ENCODE assay signal across 9 cellular contexts in the genomic region with DNA sequence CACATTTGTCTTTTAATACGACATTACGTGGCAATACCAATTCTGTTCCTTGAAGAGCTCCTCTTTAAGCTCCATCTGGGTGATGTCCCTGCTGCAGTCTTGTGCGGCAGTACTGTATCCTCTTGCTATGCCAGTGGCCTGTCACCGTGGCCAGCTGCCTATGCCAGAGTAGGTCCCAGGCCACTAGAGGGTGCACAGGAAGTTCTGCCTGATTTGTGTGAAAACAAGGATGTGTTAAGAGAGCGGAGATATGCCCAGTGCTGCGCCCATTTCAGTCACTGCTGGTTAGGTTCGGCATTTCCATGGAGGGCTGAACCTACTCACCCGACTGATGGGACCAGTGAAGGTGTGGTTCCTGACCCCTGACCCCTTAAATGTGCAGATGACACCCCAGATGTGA. TPM values are rescaled to one million over a fixed set of nuclear protein-coding genes. Genes with fewer than 3 reads are reported as not detected.
DNase-seq lines count a peak whose midpoint lies in the region; ATAC-seq, FAIRE-seq and TF ChIP-seq lines count a peak whose summit lies in the region.
"Had no signal": no experiment of that assay in that cellular context is flagged by ENCODE, and none has a peak within 500 bp of the region (broad histone marks: within the 10 kb centered on the region; RNA-seq: fewer than 3 reads in every experiment).

No MANE protein-coding gene starts in this region.

- peak; percentile 56 for ATAC-seq in GM12878
- peak; percentile 80 to 88 (median 86) for ATAC-seq in right lobe of liver
- ATAC-seq in HG02884 (IDR thresholded peaks at IDR 0.05; ENCODE audit: unreplicated experiment), result no peak
- ATAC-seq in HG03095 (IDR thresholded peaks at IDR 0.05; ENCODE audit: unreplicated experiment), result no peak

- H3K27ac ChIP-seq in H9 (ENCODE audit: insufficient read length, low read depth, low read length) (no peak overlapping the region), GM12878 (ENCODE audit: control insufficient read depth, insufficient read depth) (no peak overlapping the region), right lobe of liver (no peak overlapping the region)

- POLR2A ChIA-PET in GM12878 (lab: Charles Lee), result interaction anchor here (1.5 kb wide), 1 partner anchor 16 kb away, joined by 4 read pairs; no protein-coding TSS in a partner anchor
- POLR2A ChIA-PET in activated CD4-positive, alpha-beta memory T cell treated with anti-CD3 and anti-CD28 coated beads, Interleukin-2, amount 10 ng/mL, durations not matched to agents 7 days and 5 days (lab: Charles Lee), result no interaction called here

- H2AK5ac ChIP-seq in H9 (ENCODE audit: insufficient read length, low read length), result no peak overlapping the region

- CTCF ChIA-PET in GM12878 (lab: Yijun Ruan, JAX), result interaction anchor here (0.7 to 1.5 kb wide), 2 partner anchors 9 to 10 kb away, joined by 4 read pairs; no protein-coding TSS in a partner anchor
- CTCF ChIA-PET in activated CD4-positive, alpha-beta memory T cell treated with anti-CD3 and anti-CD28 coated beads, Interleukin-2, amount 10 ng/mL, durations not matched to agents 7 days and 5 days (lab: Charles Lee), result no interaction called here

- no peaks in the 10 kb centered on the region for H3K4me1 ChIP-seq in H9 (ENCODE audit: insufficient read depth, low read length)
- H3K4me1 ChIP-seq in GM12878 (ENCODE audit: control insufficient read depth, insufficient read depth, low read length), result peaks cover 21% of the 10 kb centered on the region
- peaks cover 0 to 7% (median 0%) of the 10 kb centered on the region in 4 donors for H3K4me1 ChIP-seq in right lobe of liver

- no peak for FAIRE-seq in GM12878 (lab: Jason Lieb, UNC)
- FAIRE-seq: endometrium had no signal

- no CpG with 5 or more reads among the region's 8 CpGs for WGBS in H9 (ENCODE audit: extremely low coverage, insufficient read length, low lambda C conversion rate)
- WGBS in GM12878 (ENCODE audit: insufficient coverage, insufficient replicate concordance, low lambda C conversion rate, missing lambda C conversion rate), result 95% methylated on average over 8 of the region's 8 CpGs
- WGBS in right lobe of liver (ENCODE audit: insufficient coverage, low coverage, low lambda C conversion rate, missing lambda C conversion rate), result 46% methylated on average over 6 of the region's 8 CpGs

- H3K4me2 ChIP-seq in H9 (ENCODE audit: insufficient read depth, insufficient read length, low read length) (no peak overlapping the region), GM12878 (ENCODE audit: control insufficient read depth, insufficient read depth) (no peak overlapping the region)

- no peak overlapping the region for H3K56ac ChIP-seq in H9 (ENCODE audit: insufficient read length, low read depth, low read length)

- TF ChIP-seq EP300 in GM12878 (IDR thresholded peaks at IDR 0.05; ENCODE audit: borderline replicate concordance in 1 of 2, control insufficient read depth in 1 of 2, low read depth in 2 of 2, low read length in 2 of 2), result no peak

- H3K9me3 ChIP-seq in H9 (ENCODE audit: control insufficient read depth, low read depth, low read length), result no peaks in the 10 kb centered on the region
- H3K9me3 ChIP-seq in GM12878 (replicated peaks; ENCODE audit: control insufficient read depth, insufficient read depth, low read length), result no peaks in the 10 kb centered on the region
- H3K9me3 ChIP-seq in right lobe of liver, result no peaks in the 10 kb centered on the region

- no peak overlapping the region for H2BK20ac ChIP-seq in H9 (ENCODE audit: low read depth, low read length, poor library complexity, severe bottlenecking)

- no peak overlapping the region for H3K18ac ChIP-seq in H9 (ENCODE audit: insufficient read length, low read depth, low read length)

- H3T11ph ChIP-seq in H9 (ENCODE audit: low read length), result no peak overlapping the region

- intact Hi-C loops in GM12878 (cut with micrococcal nuclease; ENCODE audit: unreplicated experiment), result loop anchor here (2.0 kb wide), 1 partner anchor 27 kb away; a partner anchor contains a TSS
- intact Hi-C loops in right lobe of liver (cut with DNase I), result no loop called here

- no peak overlapping the region for H3K14ac ChIP-seq in H9 (ENCODE audit: insufficient read depth, low read length)

- H3K27me3 Mint-ChIP-seq in H9 (ENCODE audit: low read depth), result no peaks in the 10 kb centered on the region
- H3K27me3 Mint-ChIP-seq in activated CD4-positive, alpha-beta memory T cell treated with anti-CD3 and anti-CD28 coated beads, Interleukin-2, amount 10 ng/mL, durations not matched to agents 7 days and 5 days, result no peaks in the 10 kb centered on the region

- peaks cover 3% of the 10 kb centered on the region for H3K79me1 ChIP-seq in H9 (ENCODE audit: insufficient read depth, low read depth, low read length, poor library complexity, severe bottlenecking)

- H3K23ac ChIP-seq in H9 (ENCODE audit: insufficient read length, low read depth, low read length), result no peak overlapping the region

- H3K79me2 ChIP-seq in H9 (ENCODE audit: insufficient read depth, low read length), result peaks cover 5% of the 10 kb centered on the region
- H3K79me2 ChIP-seq in GM12878 (ENCODE audit: control insufficient read depth, insufficient read depth, low read length), result peaks cover 23% of the 10 kb centered on the region

- H3K4me1 Mint-ChIP-seq in H9, result peaks cover under 1 to 3% of the 10 kb centered on the region in 2 experiments; a peak in 1 of 4 replicates
- H3K4me1 Mint-ChIP-seq in activated CD4-positive, alpha-beta memory T cell treated with anti-CD3 and anti-CD28 coated beads, Interleukin-2, amount 10 ng/mL, durations not matched to agents 7 days and 5 days, result peaks cover 3% of the 10 kb centered on the region

- H2BK5ac ChIP-seq in H9 (ENCODE audit: insufficient read length, low read length), result no peak overlapping the region

- no peak overlapping the region for H4K91ac ChIP-seq in H9 (ENCODE audit: insufficient read length, low read depth, low read length)

- H3K27ac Mint-ChIP-seq in H9, result peak overlapping the region in 2 of 3 experiments; percentile 46 to 89; a peak in 2 of 7 replicates
- no peak overlapping the region for H3K27ac Mint-ChIP-seq in activated CD4-positive, alpha-beta memory T cell treated with anti-CD3 and anti-CD28 coated beads, Interleukin-2, amount 10 ng/mL, durations not matched to agents 7 days and 5 days

- peak; percentile 44 for TF ChIP-seq CTCF in AG10803 (conservative IDR thresholded peaks at IDR 0.05; ENCODE audit: low read length)
- TF ChIP-seq CTCF in H9 (conservative IDR thresholded peaks at IDR 0.05), result peak; percentile 64
- peak; percentile 21 to 35 (median 34); a peak in 4 of 6 replicates for TF ChIP-seq CTCF in GM12878 (IDR thresholded peaks at IDR 0.05 in 2 of 3, conservative IDR thresholded peaks at IDR 0.05 in 1 of 3; ENCODE audit: control insufficient read depth in 2 of 3, extremely low read depth in 1 of 3, insufficient read depth in 1 of 3, low read depth in 3 of 3, low read length in 3 of 3)
- peak; percentile 35 to 57 (median 48) for TF ChIP-seq CTCF in right lobe of liver (IDR thresholded peaks at IDR 0.05)

- H3K4me3 Mint-ChIP-seq in H9, result no peak overlapping the region
- H3K4me3 Mint-ChIP-seq in activated CD4-positive, alpha-beta memory T cell treated with anti-CD3 and anti-CD28 coated beads, Interleukin-2, amount 10 ng/mL, durations not matched to agents 7 days and 5 days, result no peak overlapping the region

- H3K4ac ChIP-seq in H9 (ENCODE audit: low read depth, low read length), result no peak overlapping the region

- H2BK12ac ChIP-seq in H9 (ENCODE audit: insufficient read length, low read depth, low read length), result no peak overlapping the region

- SMC1A ChIA-PET in GM12878 (lab: Charles Lee; ENCODE audit: uncharacterized antibody, unreplicated experiment), result interaction anchor here (0.7 to 3.5 kb wide), 3 partner anchors 11 to 15 kb away, joined by 3 to 18 read pairs (median 11); no protein-coding TSS in a partner anchor

- no peak overlapping the region for H2AFZ ChIP-seq in H9 (ENCODE audit: low read length)
- no peak overlapping the region for H2AFZ ChIP-seq in GM12878 (ENCODE audit: control insufficient read depth, low read depth, low read length)

- no peak overlapping the region for H2BK15ac ChIP-seq in H9 (ENCODE audit: low read depth, low read length)

- H3K36me3 ChIP-seq in GM12878 (ENCODE audit: control insufficient read depth in 2 of 2, insufficient read depth in 2 of 2, low read length in 1 of 2) (peaks cover 10 to 27% of the 10 kb centered on the region in 2 experiments), right lobe of liver (no peaks in the 10 kb centered on the region)

- RAD21 ChIA-PET in GM12878 (lab: Charles Lee; ENCODE audit: unreplicated experiment), result interaction anchor here (1.2 to 1.7 kb wide), 2 partner anchors 9 to 29 kb away, joined by 3 to 4 read pairs; no protein-coding TSS in a partner anchor

- peaks cover 0 to 11% (median 0%) of the 10 kb centered on the region in 3 experiments; a peak in 4 of 7 replicates for H3K36me3 Mint-ChIP-seq in H9 (ENCODE audit: insufficient read depth in 1 of 3, low read depth in 3 of 3)
- peaks cover 9% of the 10 kb centered on the region for H3K36me3 Mint-ChIP-seq in activated CD4-positive, alpha-beta memory T cell treated with anti-CD3 and anti-CD28 coated beads, Interleukin-2, amount 10 ng/mL, durations not matched to agents 7 days and 5 days (ENCODE audit: low read depth)

- H4K5ac ChIP-seq in H9 (ENCODE audit: insufficient read length, low read depth, low read length), result no peak overlapping the region

- H3K27me3 ChIP-seq in H9 (ENCODE audit: insufficient read depth, low read length), result no peaks in the 10 kb centered on the region
- no peaks in the 10 kb centered on the region for H3K27me3 ChIP-seq in GM12878 (replicated peaks in 1 of 2; ENCODE audit: control insufficient read depth in 2 of 2, insufficient read depth in 2 of 2, low read length in 1 of 2)
- no peaks in the 10 kb centered on the region for H3K27me3 ChIP-seq in right lobe of liver

- TF ChIP-seq RAD21 in GM12878 (IDR thresholded peaks at IDR 0.05; ENCODE audit: insufficient read depth, low read depth, low read length), result 0 out of 2 replicates have a peak, but pooled peaks have one; percentile 11

- H4K8ac ChIP-seq in H9 (replicated peaks; ENCODE audit: insufficient read length, low read depth, low read length), result no peak overlapping the region

- H2BK120ac ChIP-seq in H9 (ENCODE audit: low read depth, low read length, poor library complexity, severe bottlenecking), result no peak overlapping the region

- peak; percentile 30 for DNase-seq in AG10803 (ENCODE audit: low read depth)
- DNase-seq in H9, result peak; percentile 64
- DNase-seq in GM12878 (ENCODE audit: low read depth, low spot score), result no peak
- DNase-seq in right lobe of liver, result peak in 2 of 3 donors; percentile 51 to 63
- DNase-seq in activated CD4-positive, alpha-beta memory T cell treated with anti-CD3 and anti-CD28 coated beads, Interleukin-2, amount 10 ng/mL, durations not matched to agents 7 days and 5 days, result no peak
- no peak for DNase-seq in DMS153 (lab: John Stamatoyannopoulos, UW)

- H3K9me3 Mint-ChIP-seq in H9, result no peaks in the 10 kb centered on the region
- no peaks in the 10 kb centered on the region for H3K9me3 Mint-ChIP-seq in activated CD4-positive, alpha-beta memory T cell treated with anti-CD3 and anti-CD28 coated beads, Interleukin-2, amount 10 ng/mL, durations not matched to agents 7 days and 5 days

- no peak for TF ChIP-seq POLR2A in GM12878 (IDR thresholded peaks at IDR 0.05; ENCODE audit: low read depth, low read length)
- TF ChIP-seq POLR2A in right lobe of liver (IDR thresholded peaks at IDR 0.05), result no peak

- H3K9ac ChIP-seq in H9 (ENCODE audit: extremely low read depth, insufficient read length, low read length) (no peak overlapping the region), GM12878 (ENCODE audit: control insufficient read depth, insufficient read depth, low read length) (no peak overlapping the region)

- no TSS peak for BruUV-seq in GM12878 (replicated peaks; lab: Mats Ljungman, UMichigan)

- H4K20me1 ChIP-seq in H9 (ENCODE audit: control insufficient read depth, insufficient read depth, insufficient read length) (no peaks in the 10 kb centered on the region), GM12878 (ENCODE audit: control insufficient read depth, insufficient read depth) (no peaks in the 10 kb centered on the region)

- H3K4me3 ChIP-seq in AG10803 (ENCODE audit: low read length) (no peak overlapping the region), GM12878 (no peak overlapping the region), right lobe of liver (no peak overlapping the region)

- in situ Hi-C loops in GM12878 (cut with MboI), result no loop called here

- no peaks in the 10 kb centered on the region for H3K23me2 ChIP-seq in H9 (ENCODE audit: insufficient read length, low read depth, low read length, poor library complexity, severe bottlenecking)

RNA-seq across cellular contexts. Expression of a gene that starts 25.2 kb away (rescaled TPM):
- total RNA-seq in H9 (2021) (18.4 and 20.4 TPM in 2 replicates), GM12878 (2014; rRNA removed) (30.6 and 32.7 TPM in 2 replicates), GM12878 (2014; rRNA removed; fragmentation: Illumina TruSeq; extraction: Trizol) (22.8 and 23.1 TPM in 2 replicates), GM12878 (2021) (34.6 and 35.9 TPM in 2 replicates), right lobe of liver (10 to 100 TPM in 1 of 6 experiments, 1 to 10 TPM in 5; 7.5 to 12.3 (median 8.7) TPM)
- 85.7 TPM in 2 replicates for total RNA-seq in GM12878 (2013; cell fraction: nucleolus; rRNA removed)
- polyA plus RNA-seq in GM12878 (2011; ENCODE audit: low read depth), result 10.1 TPM
- polyA plus RNA-seq in GM12878 (2011; rRNA removed) (46.5 and 52.5 TPM in 2 replicates), GM12878 (2014; fragmentation: Illumina TruSeq; extraction: Trizol) (27.4 and 27.6 TPM in 2 replicates), GM12878 (2014; fragmentation: Nextera tagmentation; extraction: Ambion mirVana) (1 to 10 TPM; 5.3 to 7.6 TPM), GM12878 (2014; rRNA removed) (21.7 and 24.9 TPM in 2 replicates), GM12878 (2016; fragmentation: Nextera tagmentation; extraction: Ambion mirVana) (10 to 100 TPM; 23.2 to 26.5 TPM)
- polyA plus RNA-seq in GM12878 (2011; cell fraction: cytosol; rRNA removed), result 33.7 and 40.0 TPM in 2 replicates
- 40.6 and 47.0 TPM in 2 replicates for polyA plus RNA-seq in GM12878 (2011; cell fraction: nucleus; rRNA removed)
- polyA plus RNA-seq in GM12878 (2012), result 14.5 and 18.0 TPM in 2 replicates
- 112 and 131 TPM in 2 replicates for polyA minus RNA-seq in GM12878 (2011; rRNA and poly(A)+ RNA removed)
- 28.1 and 28.2 TPM in 2 replicates for polyA minus RNA-seq in GM12878 (2011; cell fraction: cytosol; rRNA and poly(A)+ RNA removed)
- 13.8 and 24.6 TPM in 2 replicates for polyA minus RNA-seq in GM12878 (2011; cell fraction: nucleus; rRNA and poly(A)+ RNA removed)
- total RNA-seq in activated CD4-positive, alpha-beta memory T cell treated with anti-CD3 and anti-CD28 coated beads, Interleukin-2, amount 10 ng/mL, durations not matched to agents 7 days and 5 days, result 10 to 100 TPM; 24.0 to 26.2 TPM

RNA-seq across cellular contexts. Expression of a gene that starts 26.8 kb away (rescaled TPM):
- total RNA-seq in H9 (2021) (77.9 and 79.3 TPM in 2 replicates), GM12878 (2014; rRNA removed) (111 and 133 TPM in 2 replicates), GM12878 (2014; rRNA removed; fragmentation: Illumina TruSeq; extraction: Trizol) (88.8 and 91.6 TPM in 2 replicates), GM12878 (2021) (107 and 108 TPM in 2 replicates), right lobe of liver (10 to 100 TPM; 15.1 to 27.9 (median 21.3) TPM)
- total RNA-seq in GM12878 (2013; cell fraction: nucleolus; rRNA removed), result 103 and 122 TPM in 2 replicates
- polyA plus RNA-seq in GM12878 (2011; ENCODE audit: low read depth), result 43.2 TPM
- polyA plus RNA-seq in GM12878 (2011; rRNA removed) (90.4 and 117 TPM in 2 replicates), GM12878 (2014; fragmentation: Illumina TruSeq; extraction: Trizol) (92.5 and 127 TPM in 2 replicates), GM12878 (2014; fragmentation: Nextera tagmentation; extraction: Ambion mirVana) (10 to 100 TPM; 24.4 to 36.3 TPM), GM12878 (2014; rRNA removed) (98.2 and 100 TPM in 2 replicates), GM12878 (2016; fragmentation: Nextera tagmentation; extraction: Ambion mirVana) (100 to 1,000 TPM; 148 to 159 TPM)
- polyA plus RNA-seq in GM12878 (2011; cell fraction: cytosol; rRNA removed), result 41.8 and 46.8 TPM in 2 replicates
- polyA plus RNA-seq in GM12878 (2011; cell fraction: nucleus; rRNA removed), result 35.7 and 41.2 TPM in 2 replicates
- polyA plus RNA-seq in GM12878 (2012), result 48.8 and 52.2 TPM in 2 replicates
- polyA minus RNA-seq in GM12878 (2011; rRNA and poly(A)+ RNA removed), result 42.5 and 50.8 TPM in 2 replicates
- polyA minus RNA-seq in GM12878 (2011; cell fraction: cytosol; rRNA and poly(A)+ RNA removed), result 27.1 and 33.2 TPM in 2 replicates
- polyA minus RNA-seq in GM12878 (2011; cell fraction: nucleus; rRNA and poly(A)+ RNA removed), result 36.9 and 55.8 TPM in 2 replicates
- total RNA-seq in activated CD4-positive, alpha-beta memory T cell treated with anti-CD3 and anti-CD28 coated beads, Interleukin-2, amount 10 ng/mL, durations not matched to agents 7 days and 5 days, result 10 to 100 TPM; 47.1 to 49.9 TPM

Comparison
In these comparisons a context has a peak if more than half of its experiments do, and no peak if none do; other contexts are left out.
1. DNase-seq: peak in AG10803 (single experiment), H9 (single experiment) and right lobe of liver (2 of 3); none in GM12878 (single experiment), activated CD4-positive, alpha-beta memory T cell treated with anti-CD3 and anti-CD28 coated beads, Interleukin-2, amount 10 ng/mL, durations not matched to agents 7 days and 5 days (single experiment) and DMS153 (single experiment).
2. ATAC-seq: peak in GM12878 (single experiment) and right lobe of liver (4 of 4); none in HG02884 (single experiment) and HG03095 (single experiment).
3. Peak in every context shown above with its lines, with median percentiles within 50 percentile points of each other: CTCF ChIP-seq.